ENCODE assay signal across 8 cellular contexts in genomic region chr13:40401911-40402776, GRCh38.
A peak's percentile ranks its signal among the peaks of the same experiment; 100 is the strongest.
DNase-seq lines count a peak whose midpoint lies in the region; ATAC-seq and TF ChIP-seq lines count a peak whose summit lies in the region.

No MANE protein-coding gene starts in this region.

- H2AFZ ChIP-seq in mesenchymal stem cell (ENCODE audit: low read depth, low read length) (no peak overlapping the region), MM.1S (ENCODE audit: low read length) (no peak overlapping the region)

- CTCF ChIA-PET in CD4-positive, alpha-beta T cell (lab: Charles Lee) = no interaction called here

- H3K79me1 ChIP-seq in mesenchymal stem cell (replicated peaks; ENCODE audit: low read length, poor library complexity, severe bottlenecking) = no peaks in the 10 kb centered on the region

- H3K4me1 Mint-ChIP-seq in CD4-positive, alpha-beta T cell (ENCODE audit: low read depth) = peaks cover 25% of the 10 kb centered on the region

- H2BK120ac ChIP-seq in mesenchymal stem cell (ENCODE audit: low read depth, low read length) = no peak overlapping the region

- H3K23ac ChIP-seq in mesenchymal stem cell (ENCODE audit: low read length in 2 of 2) = no peak overlapping the region

- no peak overlapping the region for H3K27ac ChIP-seq in CD4-positive, alpha-beta T cell (ENCODE audit: low read depth, low read length)
- H3K27ac ChIP-seq in mesenchymal stem cell (ENCODE audit: low read length, poor library complexity, severe bottlenecking) = peak overlapping the region; percentile 70
- H3K27ac ChIP-seq in MM.1S (ENCODE audit: low read length) = no peak overlapping the region

- no peak overlapping the region for H3K4me3 Mint-ChIP-seq in CD4-positive, alpha-beta T cell

- no peaks in the 10 kb centered on the region for H4K20me1 ChIP-seq in MM.1S (ENCODE audit: insufficient read depth, low read length)

- H3K9ac ChIP-seq in mesenchymal stem cell (ENCODE audit: low read length) (peak overlapping the region; percentile 75), MM.1S (ENCODE audit: low read length) (no peak overlapping the region)

- H2AK5ac ChIP-seq in mesenchymal stem cell (ENCODE audit: low read length, severe bottlenecking) = no peak overlapping the region

- no peak overlapping the region for H2BK15ac ChIP-seq in mesenchymal stem cell (ENCODE audit: low read depth, poor library complexity, severe bottlenecking)

- no peaks in the 10 kb centered on the region for H3K79me2 ChIP-seq in MM.1S (ENCODE audit: low read length)

- intact Hi-C loops in CD4-positive, alpha-beta T cell (cut with DNase I, micrococcal nuclease) = no loop called here

- no peaks in the 10 kb centered on the region for H3F3A ChIP-seq in MM.1S (ENCODE audit: insufficient read depth, low read length)

- DNase-seq in CD4-positive, alpha-beta T cell = peak in 3 of 10 experiments; percentile 8 to 15 (median 9)
- DNase-seq in dermis microvascular lymphatic vessel endothelial cell (ENCODE audit: low read depth in 2 of 2) (peak; percentile 74 to 94), mesenchymal stem cell (peak; percentile 96), MM.1S (no peak)
- peak; percentile 78 for DNase-seq in stimulated activated naive CD8-positive, alpha-beta T cell treated with anti-CD3 and anti-CD28 coated beads, Interleukin-15, Interleukin-2, amounts not matched to agents 100 U/mL and 50 U/mL, for 24 hours

- H3K27me3 Mint-ChIP-seq in CD4-positive, alpha-beta T cell = no peaks in the 10 kb centered on the region

- no peak overlapping the region for H2BK5ac ChIP-seq in mesenchymal stem cell (ENCODE audit: low read depth, low read length, poor library complexity, severe bottlenecking)

- H3K27me3 ChIP-seq in CD4-positive, alpha-beta T cell (ENCODE audit: control insufficient read depth, insufficient read depth, low read length) = no peaks in the 10 kb centered on the region
- no peaks in the 10 kb centered on the region for H3K27me3 ChIP-seq in mesenchymal stem cell (ENCODE audit: control insufficient read depth in 1 of 2, insufficient read depth in 1 of 2, low read length in 2 of 2)
- H3K27me3 ChIP-seq in MM.1S (replicated peaks; ENCODE audit: insufficient read depth, low read length) = no peaks in the 10 kb centered on the region

- no peaks in the 10 kb centered on the region for H3K36me3 Mint-ChIP-seq in CD4-positive, alpha-beta T cell (ENCODE audit: low read depth)

- no peaks in the 10 kb centered on the region for H3K9me3 Mint-ChIP-seq in CD4-positive, alpha-beta T cell

- no peak overlapping the region for H3K27ac Mint-ChIP-seq in CD4-positive, alpha-beta T cell

- H2BK12ac ChIP-seq in mesenchymal stem cell (ENCODE audit: low read length in 2 of 2) = no peak overlapping the region

- 21% methylated on average over 7 of the region's 13 CpGs for WGBS in mesenchymal stem cell

- peak; percentile 26 for ATAC-seq in CD4-positive, alpha-beta T cell (ENCODE audit: poor library complexity)
- ATAC-seq in GM19438 (IDR thresholded peaks at IDR 0.05; ENCODE audit: low read depth, unreplicated experiment) (peak; percentile 93), HG03442 (IDR thresholded peaks at IDR 0.05; ENCODE audit: unreplicated experiment) (peak; percentile 93), SK-N-SH treated with all-trans-retinoic acid at 6 μM for 48 hours (peak; percentile 88)
- peak; percentile 98 for ATAC-seq in stimulated activated naive CD8-positive, alpha-beta T cell treated with anti-CD3 and anti-CD28 coated beads, Interleukin-15, Interleukin-2, amounts not matched to agents 100 U/mL and 50 U/mL, for 24 hours

- peak overlapping the region; percentile 37 to 51 for H3K18ac ChIP-seq in mesenchymal stem cell (ENCODE audit: low read depth in 1 of 2, low read length in 2 of 2)

- H3K4me1 ChIP-seq in mesenchymal stem cell (ENCODE audit: control insufficient read depth, insufficient read depth, low read depth, low read length) = peaks cover 9% of the 10 kb centered on the region
- H3K4me1 ChIP-seq in MM.1S (ENCODE audit: low read length) = no peaks in the 10 kb centered on the region

- no peak overlapping the region for H4K8ac ChIP-seq in mesenchymal stem cell (ENCODE audit: low read length)

- H3K9me2 ChIP-seq in MM.1S (replicated peaks; ENCODE audit: insufficient read depth, low read length) = no peaks in the 10 kb centered on the region

- no peak for TF ChIP-seq CTCF in CD4-positive, alpha-beta T cell (IDR thresholded peaks at IDR 0.05)
- no peak for TF ChIP-seq CTCF in MM.1S (IDR thresholded peaks at IDR 0.05; ENCODE audit: low read length)

- H3K9me3 ChIP-seq in CD4-positive, alpha-beta T cell (ENCODE audit: control insufficient read depth, low read length) = no peaks in the 10 kb centered on the region
- H3K9me3 ChIP-seq in mesenchymal stem cell (ENCODE audit: control insufficient read depth, low read length) (no peaks in the 10 kb centered on the region), MM.1S (replicated peaks; ENCODE audit: insufficient read depth, low read length) (no peaks in the 10 kb centered on the region)

- H3K4me3 ChIP-seq in mesenchymal stem cell (ENCODE audit: insufficient read depth in 1 of 2, low read depth in 1 of 2, low read length in 2 of 2) (peak overlapping the region in 1 of 2 experiments; percentile 51), MM.1S (ENCODE audit: low read length) (no peak overlapping the region)

- H3K36me3 ChIP-seq in mesenchymal stem cell (ENCODE audit: control insufficient read depth in 1 of 2, insufficient read depth in 2 of 2, low read depth in 1 of 2, low read length in 2 of 2) = no peaks in the 10 kb centered on the region
- H3K36me3 ChIP-seq in MM.1S (replicated peaks; ENCODE audit: insufficient read depth, low read length) = no peaks in the 10 kb centered on the region

- no peak overlapping the region for H3K4ac ChIP-seq in mesenchymal stem cell (ENCODE audit: low read depth in 1 of 2, low read length in 2 of 2)

- no peak overlapping the region for H3K14ac ChIP-seq in mesenchymal stem cell (ENCODE audit: low read length in 2 of 2)

- POLR2A ChIA-PET in CD4-positive, alpha-beta T cell (lab: Charles Lee) = interaction anchor here (0.5 kb wide), 1 partner anchor 13 kb away, joined by 3 read pairs; no protein-coding TSS in a partner anchor

- H3K4me2 ChIP-seq in mesenchymal stem cell (ENCODE audit: low read length, poor library complexity, severe bottlenecking) = peak overlapping the region; percentile 32
- no peak overlapping the region for H3K4me2 ChIP-seq in MM.1S (ENCODE audit: low read depth, low read length)

- H4K91ac ChIP-seq in mesenchymal stem cell (ENCODE audit: low read length) = no peak overlapping the region

TF ChIP-seq in SK-N-SH treated with all-trans-retinoic acid at 6 μM for 48 hours, 23 proteins besides CTCF, POLR2A, EP300 and RAD21:
- TF ChIP-seq ZFP3 (CRISPR knock-in tag; IDR thresholded peaks at IDR 0.05) (no peak), ISL1 (CRISPR knock-in tag; IDR thresholded peaks at IDR 0.05) (no peak; the same call in 1 of the 2 replicates)

Comparison
In these comparisons a context has a peak if more than half of its experiments do, and no peak if none do; other contexts are left out.
1. ATAC-seq: peak in every context shown above with its lines; median percentile 98 in stimulated activated naive CD8-positive, alpha-beta T cell treated with anti-CD3 and anti-CD28 coated beads, Interleukin-15, Interleukin-2, amounts not matched to agents 100 U/mL and 50 U/mL, for 24 hours; 93 in GM19438; 93 in HG03442; 88 in SK-N-SH treated with all-trans-retinoic acid at 6 μM for 48 hours; 26 in CD4-positive, alpha-beta T cell.